ENCODE assay signal across 8 cellular contexts in the genomic region with DNA sequence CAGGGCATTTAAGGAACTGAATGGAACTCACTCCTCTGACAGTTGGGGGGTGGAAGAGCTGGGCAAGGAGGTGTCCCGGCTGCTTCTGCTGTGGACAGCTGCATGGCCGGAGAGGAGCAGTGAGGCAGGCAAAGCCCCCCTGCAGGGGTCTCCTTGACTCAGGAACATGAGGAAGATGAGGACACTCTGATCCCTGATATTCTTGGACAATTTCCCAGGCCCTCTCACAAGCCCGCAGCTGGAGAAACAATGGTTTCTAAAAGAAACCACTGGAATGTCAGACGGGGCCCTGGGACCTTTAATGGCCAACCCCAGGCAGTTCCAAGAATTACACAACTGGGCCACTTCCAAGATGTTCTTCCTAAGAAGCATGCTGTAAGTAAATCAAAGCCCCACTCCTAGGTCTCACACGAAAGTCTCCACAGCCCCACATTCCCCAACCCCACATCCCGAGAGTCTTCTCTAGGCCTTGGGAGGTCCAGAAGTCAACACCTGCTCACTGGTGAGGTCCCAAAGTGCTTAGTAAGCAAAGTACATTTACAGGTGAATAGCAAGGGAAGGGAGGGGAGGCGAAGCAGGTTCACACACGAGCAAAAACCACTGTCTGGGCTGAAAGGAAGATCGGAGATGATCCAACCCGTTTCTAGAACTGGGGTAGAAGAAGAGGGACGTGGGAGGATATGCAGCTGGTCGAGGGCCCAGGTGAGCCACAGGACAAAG. TPM values are rescaled to one million over a fixed set of nuclear protein-coding genes. Genes with fewer than 3 reads are reported as not detected.
DNase-seq lines count a peak whose midpoint lies in the region; ATAC-seq and TF ChIP-seq lines count a peak whose summit lies in the region.

No MANE protein-coding gene starts in this region.

- H3K4me1 ChIP-seq in Caco-2 (peaks cover 16% of the 10 kb centered on the region), Panc1 (ENCODE audit: control insufficient read depth, insufficient read depth, low read length) (peaks cover 25% of the 10 kb centered on the region), fibroblast of lung (ENCODE audit: control insufficient read depth, extremely low read depth, insufficient read depth, low read length) (peaks cover 18% of the 10 kb centered on the region), prostate gland (replicated peaks) (peaks cover 22% of the 10 kb centered on the region)

- H3K27me3 ChIP-seq in Caco-2 (replicated peaks; ENCODE audit: control insufficient read depth, insufficient read depth, low read length) = no peaks in the 10 kb centered on the region
- H3K27me3 ChIP-seq in Panc1 (ENCODE audit: control insufficient read depth, insufficient read depth, low read length) = no peaks in the 10 kb centered on the region; the same call in 1 of the 2 replicates
- H3K27me3 ChIP-seq in fibroblast of lung (ENCODE audit: control insufficient read depth, insufficient read depth, low read length) = no peaks in the 10 kb centered on the region
- no peaks in the 10 kb centered on the region for H3K27me3 ChIP-seq in prostate gland (replicated peaks; ENCODE audit: insufficient read depth)

- TF ChIP-seq CTCF in Caco-2 (IDR thresholded peaks at IDR 0.05; ENCODE audit: insufficient read depth in 1 of 2, low read depth in 1 of 2, low read length in 1 of 2, severe bottlenecking in 1 of 2, unreplicated experiment in 1 of 2) (no peak), Panc1 (IDR thresholded peaks at IDR 0.05) (no peak), fibroblast of lung (conservative IDR thresholded peaks at IDR 0.05 in 1 of 2, IDR thresholded peaks at IDR 0.05 in 1 of 2; ENCODE audit: low read depth in 1 of 2, low read length in 2 of 2) (peak in 1 of 2 donors; percentile 2), prostate gland (IDR thresholded peaks at IDR 0.05) (no peak)

- DNase-seq in Caco-2 (no peak), Panc1 (ENCODE audit: low read depth, low spot score) (no peak), fibroblast of lung (ENCODE audit: low read depth in 2 of 2) (peak; percentile 94 to 95), prostate gland (ENCODE audit: low spot score) (no peak), T-helper 9 cell (no peak), NCI-H1092 treated with DMSO at 0.1 percent for 48 hours (lab: John Stamatoyannopoulos, UW) (no peak), HEK293T (ENCODE audit: extremely low spot score) (no peak)

- no peaks in the 10 kb centered on the region for H3K9me3 ChIP-seq in Caco-2
- no peaks in the 10 kb centered on the region for H3K9me3 ChIP-seq in Panc1 (ENCODE audit: control insufficient read depth, insufficient read depth, low read depth, low read length)
- H3K9me3 ChIP-seq in fibroblast of lung (ENCODE audit: control insufficient read depth, insufficient read depth, low read depth, low read length) = no peaks in the 10 kb centered on the region
- H3K9me3 ChIP-seq in prostate gland = no peaks in the 10 kb centered on the region

- H4K20me1 ChIP-seq in fibroblast of lung (ENCODE audit: control insufficient read depth, extremely low read depth, insufficient read depth, low read length) = no peaks in the 10 kb centered on the region

- peaks cover 36% of the 10 kb centered on the region for H3K36me3 Mint-ChIP-seq in Caco-2 (ENCODE audit: insufficient read depth, unreplicated experiment)

- no peak for TF ChIP-seq POLR2A in prostate gland (IDR thresholded peaks at IDR 0.05)

- peak overlapping the region; percentile 69 for H3K4me3 Mint-ChIP-seq in Caco-2 (ENCODE audit: unreplicated experiment)

- peak overlapping the region; percentile 92 for H3K27ac ChIP-seq in Panc1 (ENCODE audit: low read length)
- H3K27ac ChIP-seq in fibroblast of lung (ENCODE audit: insufficient read depth, low read length) = peak overlapping the region; percentile 83
- H3K27ac ChIP-seq in prostate gland = peak overlapping the region; percentile 70 to 79

- intact Hi-C loops in Caco-2 (cut with micrococcal nuclease; ENCODE audit: unreplicated experiment) (no loop called here), Panc1 (cut with micrococcal nuclease; ENCODE audit: unreplicated experiment) (no loop called here), prostate gland (cut with DNase I) (loop anchor here (5.0 kb wide), 1 partner anchor 36 kb away; no protein-coding TSS in a partner anchor)

- no peak overlapping the region for H2AFZ ChIP-seq in fibroblast of lung (ENCODE audit: low read length)

- H3K4me2 ChIP-seq in fibroblast of lung (ENCODE audit: extremely low read depth, insufficient read depth, low read length) = peak overlapping the region; percentile 82

- ATAC-seq in Panc1 (no peak), HG02588 (IDR thresholded peaks at IDR 0.05; ENCODE audit: unreplicated experiment) (no peak)

- BruUV-seq in Caco-2 (replicated peaks; lab: Mats Ljungman, UMichigan) (no TSS peak), Panc1 (replicated peaks; lab: Mats Ljungman, UMichigan) (no TSS peak)

- in situ Hi-C loops in Panc1 (cut with HindIII; ENCODE audit: low pct_unique_long_range_greater_than_20kb, low sequenced_read_pairs) = no loop called here

- no peaks in the 10 kb centered on the region for H3K27me3 Mint-ChIP-seq in Caco-2 (ENCODE audit: insufficient read depth, unreplicated experiment)

- CTCF ChIA-PET in Caco-2 (lab: Charles Lee) = no interaction called here
- CTCF ChIA-PET in Panc1 (lab: Charles Lee) = no interaction called here
- CTCF ChIA-PET in HEK293T (lab: Yijun Ruan, JAX) = no interaction called here

- no peaks in the 10 kb centered on the region for H3K9me3 Mint-ChIP-seq in Caco-2 (ENCODE audit: unreplicated experiment)

- peaks cover 31% of the 10 kb centered on the region for H3K4me1 Mint-ChIP-seq in Caco-2 (ENCODE audit: low read depth, unreplicated experiment)

- no peak overlapping the region for H3K4me3 ChIP-seq in Caco-2 (ENCODE audit: low read depth, low read length)
- no peak overlapping the region for H3K4me3 ChIP-seq in Panc1 (ENCODE audit: low read depth in 2 of 2, low read length in 2 of 2)
- H3K4me3 ChIP-seq in fibroblast of lung (replicated peaks in 1 of 4; ENCODE audit: control extremely low read depth in 1 of 4, insufficient read depth in 1 of 4, low read depth in 3 of 4, low read length in 4 of 4) = no peak overlapping the region
- no peak overlapping the region for H3K4me3 ChIP-seq in prostate gland

- H3K36me3 ChIP-seq in Caco-2 (ENCODE audit: control insufficient read depth, insufficient read depth, low read length) (no peaks in the 10 kb centered on the region), Panc1 (ENCODE audit: control insufficient read depth, insufficient read depth, low read length) (no peaks in the 10 kb centered on the region; the same call in 1 of the 2 replicates), fibroblast of lung (ENCODE audit: control insufficient read depth, insufficient read depth, low read length) (no peaks in the 10 kb centered on the region), prostate gland (no peaks in the 10 kb centered on the region)

- peak overlapping the region; percentile 71 for H3K27ac Mint-ChIP-seq in Caco-2 (ENCODE audit: unreplicated experiment)

- POLR2A ChIA-PET in Caco-2 (lab: Charles Lee) (interaction anchor here (0.6 kb wide), 1 partner anchor 26 kb away, joined by 3 read pairs; no protein-coding TSS in a partner anchor), Panc1 (lab: Charles Lee) (no interaction called here), HEK293T (lab: Yijun Ruan, JAX) (interaction anchor here (0.6 kb wide), 1 partner anchor 73 kb away, joined by 3 read pairs; a partner anchor contains a TSS)

- WGBS in prostate gland = 49% methylated on average over 12 of the region's 12 CpGs

- H3K79me2 ChIP-seq in fibroblast of lung (ENCODE audit: control insufficient read depth, insufficient read depth, low read length) = peaks cover 37% of the 10 kb centered on the region

- no peak overlapping the region for H3K9ac ChIP-seq in fibroblast of lung (ENCODE audit: insufficient read depth, low read length)

TF ChIP-seq in HEK293T, 16 proteins besides CTCF, POLR2A, EP300 and RAD21:
- TF ChIP-seq SP1 (IDR thresholded peaks at IDR 0.05) (no peak), SUZ12 (IDR thresholded peaks at IDR 0.05) (no peak)

RNA-seq across cellular contexts. Expression of a gene that starts 1.0 kb away (rescaled TPM):
- total RNA-seq in Caco-2 (2022) = 55.9 and 63.8 TPM in 2 replicates
- total RNA-seq in Panc1 (2021; ENCODE audit: unreplicated experiment) = 70.2 TPM
- 52.5 TPM for polyA plus RNA-seq in Panc1 (2012; ENCODE audit: insufficient read length)
- total RNA-seq in fibroblast of lung = 7.2 and 7.4 TPM in 2 replicates
- polyA plus RNA-seq in fibroblast of lung = 14.9 and 29.4 TPM in 2 replicates
- polyA plus RNA-seq in fibroblast of lung (2012) = 24.3 and 48.7 TPM in 2 replicates
- 14.6 and 35.1 TPM in 2 replicates for polyA minus RNA-seq in fibroblast of lung (ENCODE audit: low replicate concordance)
- 10 to 100 TPM; 48.7 to 56.7 TPM for total RNA-seq in prostate gland

RNA-seq across cellular contexts. Expression of a gene that starts 14.9 kb away (rescaled TPM):
- total RNA-seq in Caco-2 (2022) = 0.09 and 0.19 TPM in 2 replicates
- total RNA-seq in Panc1 (2021; ENCODE audit: unreplicated experiment) = not detected
- polyA plus RNA-seq in Panc1 (2012; ENCODE audit: insufficient read length) = 0.07 TPM
- total RNA-seq in fibroblast of lung = 0.26 and 0.33 TPM in 2 replicates
- polyA plus RNA-seq in fibroblast of lung = 0.45 and 2.4 TPM in 2 replicates
- polyA plus RNA-seq in fibroblast of lung (2012) = 0.80 and 4.1 TPM in 2 replicates
- polyA minus RNA-seq in fibroblast of lung (ENCODE audit: low replicate concordance) = 2.3 and 6.6 TPM in 2 replicates
- total RNA-seq in prostate gland = under 1 TPM; 0.34 to 0.46 TPM

RNA-seq across cellular contexts. Expression of a gene that starts 26.5 kb away (rescaled TPM):
- total RNA-seq in Caco-2 (2022) (not detected in 2 replicates), Panc1 (2021; ENCODE audit: unreplicated experiment) (not detected), fibroblast of lung (under 0.01 TPM in 1 of 2 replicates, not detected in the other), prostate gland (under 1 TPM; 0.68 to 0.80 TPM)
- not detected for polyA plus RNA-seq in Panc1 (2012; ENCODE audit: insufficient read length)
- polyA plus RNA-seq in fibroblast of lung = 0.62 TPM in 1 of 2 replicates, not detected in the other
- polyA plus RNA-seq in fibroblast of lung (2012) = 1.3 TPM in 1 of 2 replicates, not detected in the other
- polyA minus RNA-seq in fibroblast of lung (ENCODE audit: low replicate concordance) = not detected in 2 replicates

RNA-seq across cellular contexts. Expression of a gene that starts 55.7 kb away (rescaled TPM):
- total RNA-seq in Caco-2 (2022) (0.14 TPM in 1 of 2 replicates, not detected in the other), Panc1 (2021; ENCODE audit: unreplicated experiment) (not detected), fibroblast of lung (not detected in 2 replicates), prostate gland (under 1 TPM in 1 of 2 donors, not detected in 1; 0.45 TPM)
- not detected for polyA plus RNA-seq in Panc1 (2012; ENCODE audit: insufficient read length)
- not detected in 2 replicates for polyA plus RNA-seq in fibroblast of lung
- polyA plus RNA-seq in fibroblast of lung (2012) = not detected in 2 replicates
- not detected in 2 replicates for polyA minus RNA-seq in fibroblast of lung (ENCODE audit: low replicate concordance)

Comparison
In these comparisons a context has a peak if more than half of its experiments do, and no peak if none do; other contexts are left out.
1. DNase-seq: peak in fibroblast of lung (2 of 2); none in Caco-2 (0 of 2), Panc1 (single experiment), prostate gland (single experiment), T-helper 9 cell (single experiment), NCI-H1092 treated with DMSO at 0.1 percent for 48 hours (single experiment) and HEK293T (single experiment).
2. Peak in every context shown above with its lines, with median percentiles within 50 percentile points of each other: H3K27ac ChIP-seq.